Comparison of ENCODE assay signal across 31 cellular contexts in the genomic region with DNA sequence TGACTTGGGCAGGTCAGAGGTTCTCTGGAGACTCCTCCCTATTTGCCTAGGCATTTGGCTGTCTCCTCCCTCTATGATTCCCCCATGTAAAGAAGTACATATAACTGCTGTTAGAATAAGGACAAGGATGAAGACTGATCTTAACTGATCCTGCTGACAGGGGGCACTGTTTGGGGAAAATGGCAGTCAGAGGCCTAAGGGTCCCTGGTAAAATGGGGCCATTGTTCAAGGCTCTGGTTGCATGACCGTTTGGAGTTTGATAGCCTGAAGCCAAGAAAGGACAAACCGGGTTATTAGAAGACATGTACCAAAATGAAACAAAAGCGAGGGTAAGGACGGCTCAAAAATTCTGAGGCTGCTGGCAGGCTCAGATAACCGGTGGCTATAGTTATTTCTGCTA.
"Had no signal": no experiment of that assay in that cellular context is flagged by ENCODE, and none has a peak within 500 bp of the region (broad histone marks: within the 10 kb centered on the region; RNA-seq: fewer than 3 reads in every experiment).

No MANE protein-coding gene starts in this region.

- H3K27me3 ChIP-seq: adrenal gland, cardiac muscle cell had no signal

- H3K27ac ChIP-seq: adrenal gland, cardiac muscle cell, VCaP had no signal

- H3K4me3 ChIP-seq: adrenal gland, cardiac muscle cell had no signal

- ATAC-seq: activated CD8-positive, alpha-beta T cell treated with anti-CD3 and anti-CD28 coated beads for 36 hours; activated naive CD4-positive, alpha-beta T cell treated with anti-CD3 and anti-CD28 coated beads, Interleukin-2, amount 50 U/mL, for 72 hours; activated T-cell treated with anti-CD3 and anti-CD28 coated beads, Interleukin-2, amount 50 U/mL, for 4 hours; activated T-cell treated with anti-CD3 and anti-CD28 coated beads, Interleukin-2, amount 50 U/mL, for 72 hours; activated T-helper 17 cell treated with anti-CD3 and anti-CD28 coated beads, Interleukin-2, amount 50 U/mL, for 72 hours had no signal

- H3K4me1 ChIP-seq: adrenal gland had no signal

- FAIRE-seq: bronchial epithelial cell, TTC549 had no signal

- H3K36me3 ChIP-seq: adrenal gland, cardiac muscle cell had no signal

- DNase-seq: activated B cell treated with CpG ODN at 0.5 μM for 24 hours; activated CD4-positive, alpha-beta memory T cell treated with anti-CD3 and anti-CD28 coated beads for 36 hours; activated CD4-positive, alpha-beta T cell treated with anti-CD3 and anti-CD28 coated beads for 4 hours; activated CD4-positive, alpha-beta T cell treated with anti-CD3 and anti-CD28 coated beads, Interleukin-2, amount 10 ng/mL, durations not matched to agents 24 days and 14 days; activated CD4-positive, alpha-beta T cell treated with anti-CD3 and anti-CD28 coated beads, Interleukin-2, amount 50 U/mL, for 1 hour; activated CD4-positive, alpha-beta T cell treated with anti-CD3 and anti-CD28 coated beads, Interleukin-2, amount 50 U/mL, for 4 hours; activated CD4-positive, CD25-positive, alpha-beta regulatory T cell treated with anti-CD3 and anti-CD28 coated beads, Interleukin-2, amount 50 U/mL, for 72 hours; activated CD8-positive, alpha-beta memory T cell treated with anti-CD3 and anti-CD28 coated beads, Interleukin-2, amount 50 U/mL, for 4 hours; activated CD8-positive, alpha-beta T cell treated with anti-CD3 and anti-CD28 coated beads for 36 hours; activated effector memory CD4-positive, alpha-beta T cell treated with anti-CD3 and anti-CD28 coated beads, Interleukin-2, amount 50 U/mL, for 16 hours; activated naive CD4-positive, alpha-beta T cell treated with anti-CD3 and anti-CD28 coated beads for 36 hours; activated naive CD4-positive, alpha-beta T cell treated with anti-CD3 and anti-CD28 coated beads, Interleukin-2, amount 50 U/mL, for 16 hours; activated naive CD8-positive, alpha-beta T cell treated with anti-CD3 and anti-CD28 coated beads for 36 hours; activated T-cell treated with anti-CD3 and anti-CD28 coated beads for 4 hours; activated T-cell treated with anti-CD3 and anti-CD28 coated beads, Interleukin-2, amount 50 U/mL, for 1 hour; activated T-cell treated with anti-CD3 and anti-CD28 coated beads, Interleukin-2, amount 50 U/mL, for 4 hours; activated T-cell treated with anti-CD3 and anti-CD28 coated beads, Interleukin-2, amount 50 U/mL, for 72 hours; adrenal gland; amniotic stem cell; aorta; caudate nucleus; cerebellar nuclear complex; T-helper 1 cell; T-helper 2 cell; T-helper 9 cell had no signal
